1 cellular context compared by ENCODE assay signal in the genomic region with DNA sequence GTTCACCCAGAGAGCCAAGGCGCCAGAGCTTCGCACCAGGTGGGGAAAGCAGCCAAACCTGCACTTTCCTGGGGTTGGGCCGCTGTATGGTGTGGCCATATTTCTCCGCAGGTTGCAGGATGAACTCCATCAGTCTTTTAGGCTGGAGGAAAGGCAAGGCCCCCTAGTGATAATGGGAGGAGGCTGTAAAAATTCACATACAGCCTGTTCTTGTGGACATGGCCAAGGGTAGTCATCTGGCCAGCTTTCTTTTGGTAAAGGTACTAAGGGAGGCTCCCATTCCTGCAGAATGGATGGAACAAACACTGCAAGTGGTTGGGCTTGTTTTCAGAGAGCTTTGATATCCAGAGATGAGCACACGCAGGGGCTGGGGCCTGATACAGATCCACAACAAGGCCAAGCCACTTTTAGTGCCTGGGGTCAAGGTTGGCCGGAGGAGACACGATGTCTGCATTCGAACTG.
A peak's percentile ranks its signal among the peaks of the same experiment; 100 is the strongest.
TF ChIP-seq lines count a peak whose summit lies in the region.

No MANE protein-coding gene starts in this region.

TF ChIP-seq in HepG2, 621 proteins besides CTCF, POLR2A, EP300 and RAD21 (continued from another document and continues in another):
- TF ChIP-seq, protein P1, sequence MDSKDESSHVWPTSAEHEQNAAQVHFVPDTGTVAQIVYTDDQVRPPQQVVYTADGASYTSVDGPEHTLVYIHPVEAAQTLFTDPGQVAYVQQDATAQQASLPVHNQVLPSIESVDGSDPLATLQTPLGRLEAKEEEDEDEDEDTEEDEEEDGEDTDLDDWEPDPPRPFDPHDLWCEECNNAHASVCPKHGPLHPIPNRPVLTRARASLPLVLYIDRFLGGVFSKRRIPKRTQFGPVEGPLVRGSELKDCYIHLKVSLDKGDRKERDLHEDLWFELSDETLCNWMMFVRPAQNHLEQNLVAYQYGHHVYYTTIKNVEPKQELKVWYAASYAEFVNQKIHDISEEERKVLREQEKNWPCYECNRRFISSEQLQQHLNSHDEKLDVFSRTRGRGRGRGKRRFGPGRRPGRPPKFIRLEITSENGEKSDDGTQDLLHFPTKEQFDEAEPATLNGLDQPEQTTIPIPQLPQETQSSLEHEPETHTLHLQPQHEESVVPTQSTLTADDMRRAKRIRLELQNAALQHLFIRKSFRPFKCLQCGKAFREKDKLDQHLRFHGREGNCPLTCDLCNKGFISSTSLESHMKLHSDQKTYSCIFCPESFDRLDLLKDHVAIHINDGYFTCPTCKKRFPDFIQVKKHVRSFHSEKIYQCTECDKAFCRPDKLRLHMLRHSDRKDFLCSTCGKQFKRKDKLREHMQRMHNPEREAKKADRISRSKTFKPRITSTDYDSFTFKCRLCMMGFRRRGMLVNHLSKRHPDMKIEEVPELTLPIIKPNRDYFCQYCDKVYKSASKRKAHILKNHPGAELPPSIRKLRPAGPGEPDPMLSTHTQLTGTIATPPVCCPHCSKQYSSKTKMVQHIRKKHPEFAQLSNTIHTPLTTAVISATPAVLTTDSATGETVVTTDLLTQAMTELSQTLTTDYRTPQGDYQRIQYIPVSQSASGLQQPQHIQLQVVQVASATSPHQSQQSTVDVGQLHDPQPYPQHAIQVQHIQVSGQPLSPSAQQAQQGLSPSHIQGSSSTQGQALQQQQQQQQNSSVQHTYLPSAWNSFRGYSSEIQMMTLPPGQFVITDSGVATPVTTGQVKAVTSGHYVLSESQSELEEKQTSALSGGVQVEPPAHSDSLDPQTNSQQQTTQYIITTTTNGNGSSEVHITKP (CRISPR knock-in tag; IDR thresholded peaks at IDR 0.05; ENCODE audit: low read depth), result no peak
- TF ChIP-seq ZFP37 (CRISPR knock-in tag; IDR thresholded peaks at IDR 0.05; ENCODE audit: borderline replicate concordance) (no peak), KDM3A (CRISPR knock-in tag; IDR thresholded peaks at IDR 0.05; ENCODE audit: low read depth) (no peak), MED1 (CRISPR knock-in tag; IDR thresholded peaks at IDR 0.05) (peak; percentile 74), ZNF83 (CRISPR knock-in tag; IDR thresholded peaks at IDR 0.05; ENCODE audit: borderline replicate concordance) (no peak), ZNF724P (CRISPR knock-in tag; IDR thresholded peaks at IDR 0.05; ENCODE audit: borderline replicate concordance) (no peak), HNF4A (CRISPR knock-in tag; IDR thresholded peaks at IDR 0.05) (peak; percentile 62), ZNF382 (CRISPR knock-in tag; IDR thresholded peaks at IDR 0.05; ENCODE audit: borderline replicate concordance) (no peak), ZEB1 (IDR thresholded peaks at IDR 0.05; ENCODE audit: insufficient replicate concordance, low read depth) (no peak), SOX6 (IDR thresholded peaks at IDR 0.05) (no peak), SOX6 (CRISPR knock-in tag; IDR thresholded peaks at IDR 0.05) (no peak), TBP (CRISPR knock-in tag; IDR thresholded peaks at IDR 0.05) (no peak), ZNF598 (CRISPR knock-in tag; IDR thresholded peaks at IDR 0.05; ENCODE audit: borderline replicate concordance) (no peak), KDM2A (CRISPR knock-in tag; IDR thresholded peaks at IDR 0.05; ENCODE audit: borderline replicate concordance, low read depth) (no peak), ZNF282 (IDR thresholded peaks at IDR 0.05; ENCODE audit: partially characterized antibody) (no peak), DPF2 (CRISPR knock-in tag; IDR thresholded peaks at IDR 0.05; ENCODE audit: borderline replicate concordance, low read depth) (no peak), ZNF709 (CRISPR knock-in tag; IDR thresholded peaks at IDR 0.05) (no peak), ZNF644 (CRISPR knock-in tag; IDR thresholded peaks at IDR 0.05; ENCODE audit: low read depth) (no peak), ZNF619 (CRISPR knock-in tag; IDR thresholded peaks at IDR 0.05) (no peak), ZNF234 (CRISPR knock-in tag; conservative IDR thresholded peaks at IDR 0.05) (no peak), CENPX (CRISPR knock-in tag; IDR thresholded peaks at IDR 0.05) (no peak), NFIC (IDR thresholded peaks at IDR 0.05; ENCODE audit: low read length) (no peak), ZNF766 (CRISPR knock-in tag; IDR thresholded peaks at IDR 0.05; ENCODE audit: borderline replicate concordance) (no peak), ZNF225 (CRISPR knock-in tag; IDR thresholded peaks at IDR 0.05) (no peak), ZNF839 (CRISPR knock-in tag; IDR thresholded peaks at IDR 0.05; ENCODE audit: borderline replicate concordance) (no peak), ZNF572 (CRISPR knock-in tag; IDR thresholded peaks at IDR 0.05) (no peak), CREB1 (IDR thresholded peaks at IDR 0.05) (no peak), CREB1 (CRISPR knock-in tag; IDR thresholded peaks at IDR 0.05) (no peak), ZC3H4 (CRISPR knock-in tag; IDR thresholded peaks at IDR 0.05; ENCODE audit: borderline replicate concordance) (no peak), FOXA3 (CRISPR knock-in tag; IDR thresholded peaks at IDR 0.05) (no peak), ASH2L (IDR thresholded peaks at IDR 0.05; ENCODE audit: insufficient read length, low read depth, low read length) (no peak)
- TF ChIP-seq, protein P2, sequence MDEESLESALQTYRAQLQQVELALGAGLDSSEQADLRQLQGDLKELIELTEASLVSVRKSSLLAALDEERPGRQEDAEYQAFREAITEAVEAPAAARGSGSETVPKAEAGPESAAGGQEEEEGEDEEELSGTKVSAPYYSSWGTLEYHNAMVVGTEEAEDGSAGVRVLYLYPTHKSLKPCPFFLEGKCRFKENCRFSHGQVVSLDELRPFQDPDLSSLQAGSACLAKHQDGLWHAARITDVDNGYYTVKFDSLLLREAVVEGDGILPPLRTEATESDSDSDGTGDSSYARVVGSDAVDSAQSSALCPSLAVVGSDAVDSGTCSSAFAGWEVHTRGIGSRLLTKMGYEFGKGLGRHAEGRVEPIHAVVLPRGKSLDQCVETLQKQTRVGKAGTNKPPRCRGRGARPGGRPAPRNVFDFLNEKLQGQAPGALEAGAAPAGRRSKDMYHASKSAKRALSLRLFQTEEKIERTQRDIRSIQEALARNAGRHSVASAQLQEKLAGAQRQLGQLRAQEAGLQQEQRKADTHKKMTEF (CRISPR knock-in tag; IDR thresholded peaks at IDR 0.05), result no peak
- TF ChIP-seq, protein P3, sequence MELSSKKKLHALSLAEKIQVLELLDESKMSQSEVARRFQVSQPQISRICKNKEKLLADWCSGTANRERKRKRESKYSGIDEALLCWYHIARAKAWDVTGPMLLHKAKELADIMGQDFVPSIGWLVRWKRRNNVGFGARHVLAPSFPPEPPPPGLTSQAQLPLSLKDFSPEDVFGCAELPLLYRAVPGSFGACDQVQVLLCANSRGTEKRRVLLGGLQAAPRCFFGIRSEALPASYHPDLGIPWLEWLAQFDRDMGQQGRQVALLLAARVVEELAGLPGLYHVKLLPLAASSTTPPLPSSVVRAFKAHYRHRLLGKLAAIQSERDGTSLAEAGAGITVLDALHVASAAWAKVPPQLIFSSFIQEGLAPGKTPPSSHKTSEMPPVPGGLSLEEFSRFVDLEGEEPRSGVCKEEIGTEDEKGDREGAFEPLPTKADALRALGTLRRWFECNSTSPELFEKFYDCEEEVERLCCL (CRISPR knock-in tag; IDR thresholded peaks at IDR 0.05; ENCODE audit: borderline replicate concordance), result no peak
- TF ChIP-seq, protein P4, sequence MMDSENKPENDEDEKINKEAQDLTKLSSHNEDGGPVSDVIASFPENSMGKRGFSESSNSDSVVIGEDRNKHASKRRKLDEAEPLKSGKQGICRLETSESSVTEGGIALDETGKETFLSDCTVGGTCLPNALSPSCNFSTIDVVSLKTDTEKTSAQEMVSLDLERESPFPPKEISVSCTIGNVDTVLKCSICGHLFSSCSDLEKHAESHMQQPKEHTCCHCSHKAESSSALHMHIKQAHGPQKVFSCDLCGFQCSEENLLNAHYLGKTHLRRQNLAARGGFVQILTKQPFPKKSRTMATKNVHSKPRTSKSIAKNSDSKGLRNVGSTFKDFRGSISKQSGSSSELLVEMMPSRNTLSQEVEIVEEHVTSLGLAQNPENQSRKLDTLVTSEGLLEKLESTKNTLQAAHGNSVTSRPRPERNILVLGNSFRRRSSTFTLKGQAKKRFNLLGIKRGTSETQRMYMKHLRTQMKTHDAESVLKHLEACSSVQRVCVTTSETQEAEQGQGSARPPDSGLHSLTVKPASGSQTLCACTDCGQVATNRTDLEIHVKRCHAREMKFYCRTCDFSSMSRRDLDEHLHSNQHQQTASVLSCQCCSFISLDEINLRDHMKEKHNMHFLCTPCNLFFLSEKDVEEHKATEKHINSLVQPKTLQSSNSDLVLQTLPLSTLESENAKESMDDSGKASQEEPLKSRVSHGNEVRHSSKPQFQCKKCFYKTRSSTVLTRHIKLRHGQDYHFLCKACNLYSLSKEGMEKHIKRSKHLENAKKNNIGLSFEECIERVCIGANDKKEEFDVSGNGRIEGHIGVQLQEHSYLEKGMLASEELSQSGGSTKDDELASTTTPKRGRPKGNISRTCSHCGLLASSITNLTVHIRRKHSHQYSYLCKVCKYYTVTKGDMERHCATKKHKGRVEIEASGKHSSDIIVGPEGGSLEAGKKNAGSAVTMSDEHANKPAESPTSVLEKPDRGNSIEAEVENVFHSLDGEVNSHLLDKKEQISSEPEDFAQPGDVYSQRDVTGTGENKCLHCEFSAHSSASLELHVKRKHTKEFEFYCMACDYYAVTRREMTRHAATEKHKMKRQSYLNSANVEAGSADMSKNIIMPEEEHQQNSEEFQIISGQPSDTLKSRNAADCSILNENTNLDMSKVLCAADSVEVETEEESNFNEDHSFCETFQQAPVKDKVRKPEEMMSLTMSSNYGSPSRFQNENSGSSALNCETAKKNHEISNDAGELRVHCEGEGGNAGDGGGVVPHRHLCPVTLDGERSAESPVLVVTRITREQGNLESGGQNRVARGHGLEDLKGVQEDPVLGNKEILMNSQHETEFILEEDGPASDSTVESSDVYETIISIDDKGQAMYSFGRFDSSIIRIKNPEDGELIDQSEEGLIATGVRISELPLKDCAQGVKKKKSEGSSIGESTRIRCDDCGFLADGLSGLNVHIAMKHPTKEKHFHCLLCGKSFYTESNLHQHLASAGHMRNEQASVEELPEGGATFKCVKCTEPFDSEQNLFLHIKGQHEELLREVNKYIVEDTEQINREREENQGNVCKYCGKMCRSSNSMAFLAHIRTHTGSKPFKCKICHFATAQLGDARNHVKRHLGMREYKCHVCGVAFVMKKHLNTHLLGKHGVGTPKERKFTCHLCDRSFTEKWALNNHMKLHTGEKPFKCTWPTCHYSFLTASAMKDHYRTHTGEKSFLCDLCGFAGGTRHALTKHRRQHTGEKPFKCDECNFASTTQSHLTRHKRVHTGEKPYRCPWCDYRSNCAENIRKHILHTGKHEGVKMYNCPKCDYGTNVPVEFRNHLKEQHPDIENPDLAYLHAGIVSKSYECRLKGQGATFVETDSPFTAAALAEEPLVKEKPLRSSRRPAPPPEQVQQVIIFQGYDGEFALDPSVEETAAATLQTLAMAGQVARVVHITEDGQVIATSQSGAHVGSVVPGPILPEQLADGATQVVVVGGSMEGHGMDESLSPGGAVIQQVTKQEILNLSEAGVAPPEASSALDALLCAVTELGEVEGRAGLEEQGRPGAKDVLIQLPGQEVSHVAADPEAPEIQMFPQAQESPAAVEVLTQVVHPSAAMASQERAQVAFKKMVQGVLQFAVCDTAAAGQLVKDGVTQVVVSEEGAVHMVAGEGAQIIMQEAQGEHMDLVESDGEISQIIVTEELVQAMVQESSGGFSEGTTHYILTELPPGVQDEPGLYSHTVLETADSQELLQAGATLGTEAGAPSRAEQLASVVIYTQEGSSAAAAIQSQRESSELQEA (CRISPR knock-in tag; IDR thresholded peaks at IDR 0.05; ENCODE audit: not compliant biosample characterization), result no peak
- TF ChIP-seq, protein P5, sequence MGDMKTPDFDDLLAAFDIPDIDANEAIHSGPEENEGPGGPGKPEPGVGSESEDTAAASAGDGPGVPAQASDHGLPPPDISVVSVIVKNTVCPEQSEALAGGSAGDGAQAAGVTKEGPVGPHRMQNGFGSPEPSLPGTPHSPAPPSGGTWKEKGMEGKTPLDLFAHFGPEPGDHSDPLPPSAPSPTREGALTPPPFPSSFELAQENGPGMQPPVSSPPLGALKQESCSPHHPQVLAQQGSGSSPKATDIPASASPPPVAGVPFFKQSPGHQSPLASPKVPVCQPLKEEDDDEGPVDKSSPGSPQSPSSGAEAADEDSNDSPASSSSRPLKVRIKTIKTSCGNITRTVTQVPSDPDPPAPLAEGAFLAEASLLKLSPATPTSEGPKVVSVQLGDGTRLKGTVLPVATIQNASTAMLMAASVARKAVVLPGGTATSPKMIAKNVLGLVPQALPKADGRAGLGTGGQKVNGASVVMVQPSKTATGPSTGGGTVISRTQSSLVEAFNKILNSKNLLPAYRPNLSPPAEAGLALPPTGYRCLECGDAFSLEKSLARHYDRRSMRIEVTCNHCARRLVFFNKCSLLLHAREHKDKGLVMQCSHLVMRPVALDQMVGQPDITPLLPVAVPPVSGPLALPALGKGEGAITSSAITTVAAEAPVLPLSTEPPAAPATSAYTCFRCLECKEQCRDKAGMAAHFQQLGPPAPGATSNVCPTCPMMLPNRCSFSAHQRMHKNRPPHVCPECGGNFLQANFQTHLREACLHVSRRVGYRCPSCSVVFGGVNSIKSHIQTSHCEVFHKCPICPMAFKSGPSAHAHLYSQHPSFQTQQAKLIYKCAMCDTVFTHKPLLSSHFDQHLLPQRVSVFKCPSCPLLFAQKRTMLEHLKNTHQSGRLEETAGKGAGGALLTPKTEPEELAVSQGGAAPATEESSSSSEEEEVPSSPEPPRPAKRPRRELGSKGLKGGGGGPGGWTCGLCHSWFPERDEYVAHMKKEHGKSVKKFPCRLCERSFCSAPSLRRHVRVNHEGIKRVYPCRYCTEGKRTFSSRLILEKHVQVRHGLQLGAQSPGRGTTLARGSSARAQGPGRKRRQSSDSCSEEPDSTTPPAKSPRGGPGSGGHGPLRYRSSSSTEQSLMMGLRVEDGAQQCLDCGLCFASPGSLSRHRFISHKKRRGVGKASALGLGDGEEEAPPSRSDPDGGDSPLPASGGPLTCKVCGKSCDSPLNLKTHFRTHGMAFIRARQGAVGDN (CRISPR knock-in tag; IDR thresholded peaks at IDR 0.05), result 0 out of 2 replicates have a peak, but pooled peaks have one; percentile 35
- TF ChIP-seq, protein P6, sequence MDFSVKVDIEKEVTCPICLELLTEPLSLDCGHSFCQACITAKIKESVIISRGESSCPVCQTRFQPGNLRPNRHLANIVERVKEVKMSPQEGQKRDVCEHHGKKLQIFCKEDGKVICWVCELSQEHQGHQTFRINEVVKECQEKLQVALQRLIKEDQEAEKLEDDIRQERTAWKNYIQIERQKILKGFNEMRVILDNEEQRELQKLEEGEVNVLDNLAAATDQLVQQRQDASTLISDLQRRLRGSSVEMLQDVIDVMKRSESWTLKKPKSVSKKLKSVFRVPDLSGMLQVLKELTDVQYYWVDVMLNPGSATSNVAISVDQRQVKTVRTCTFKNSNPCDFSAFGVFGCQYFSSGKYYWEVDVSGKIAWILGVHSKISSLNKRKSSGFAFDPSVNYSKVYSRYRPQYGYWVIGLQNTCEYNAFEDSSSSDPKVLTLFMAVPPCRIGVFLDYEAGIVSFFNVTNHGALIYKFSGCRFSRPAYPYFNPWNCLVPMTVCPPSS (IDR thresholded peaks at IDR 0.05), result no peak
- TF ChIP-seq, protein P7, sequence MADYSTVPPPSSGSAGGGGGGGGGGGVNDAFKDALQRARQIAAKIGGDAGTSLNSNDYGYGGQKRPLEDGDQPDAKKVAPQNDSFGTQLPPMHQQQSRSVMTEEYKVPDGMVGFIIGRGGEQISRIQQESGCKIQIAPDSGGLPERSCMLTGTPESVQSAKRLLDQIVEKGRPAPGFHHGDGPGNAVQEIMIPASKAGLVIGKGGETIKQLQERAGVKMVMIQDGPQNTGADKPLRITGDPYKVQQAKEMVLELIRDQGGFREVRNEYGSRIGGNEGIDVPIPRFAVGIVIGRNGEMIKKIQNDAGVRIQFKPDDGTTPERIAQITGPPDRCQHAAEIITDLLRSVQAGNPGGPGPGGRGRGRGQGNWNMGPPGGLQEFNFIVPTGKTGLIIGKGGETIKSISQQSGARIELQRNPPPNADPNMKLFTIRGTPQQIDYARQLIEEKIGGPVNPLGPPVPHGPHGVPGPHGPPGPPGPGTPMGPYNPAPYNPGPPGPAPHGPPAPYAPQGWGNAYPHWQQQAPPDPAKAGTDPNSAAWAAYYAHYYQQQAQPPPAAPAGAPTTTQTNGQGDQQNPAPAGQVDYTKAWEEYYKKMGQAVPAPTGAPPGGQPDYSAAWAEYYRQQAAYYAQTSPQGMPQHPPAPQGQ (CRISPR knock-in tag; IDR thresholded peaks at IDR 0.05; ENCODE audit: borderline replicate concordance), result no peak
